ENCODE assay signal across 1 cellular context in the genomic region with DNA sequence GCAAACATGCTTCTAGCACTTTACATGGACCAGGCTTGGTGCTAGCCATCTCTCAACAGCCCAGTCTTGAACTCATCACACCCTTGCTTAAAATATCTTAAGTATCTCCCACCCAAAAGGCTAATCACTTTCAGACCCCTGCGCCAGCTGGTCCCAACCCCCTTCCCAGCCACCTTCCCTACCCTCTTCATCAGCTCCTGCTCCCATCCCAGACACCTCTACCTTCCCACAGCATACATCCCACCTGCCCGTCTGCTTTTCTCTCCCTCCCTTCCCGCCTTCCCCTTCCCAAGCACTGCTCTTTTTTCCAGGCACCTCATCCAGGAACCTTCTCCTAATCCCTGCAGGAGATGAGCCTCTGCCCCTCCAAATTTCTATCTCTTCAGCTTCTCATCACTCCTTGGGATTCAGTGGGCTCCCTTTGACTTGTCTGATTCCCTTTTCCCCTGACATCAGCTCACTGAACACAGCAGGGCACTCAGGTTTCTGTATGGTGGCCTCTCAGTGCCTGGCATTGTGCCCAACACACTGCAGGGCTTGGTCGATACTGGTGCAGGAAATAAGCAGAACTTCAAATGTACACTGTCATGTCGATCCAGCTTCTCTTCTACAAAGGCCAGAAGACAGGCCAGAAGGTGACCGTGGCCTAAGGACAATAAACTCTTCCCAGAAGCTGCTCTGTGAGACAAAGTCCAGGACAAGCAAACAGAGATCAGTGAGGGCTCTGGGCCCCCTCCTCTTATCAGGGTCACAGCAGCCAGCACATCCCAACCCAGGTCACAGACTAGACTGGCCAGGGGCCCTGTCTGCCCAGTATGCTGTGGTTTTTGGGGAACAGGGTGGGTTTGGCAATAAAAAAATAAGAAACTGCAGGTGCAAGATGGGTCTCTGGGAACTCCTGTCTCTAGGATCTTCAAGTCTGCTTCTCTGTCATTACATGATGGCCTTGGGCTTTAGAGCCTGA.
TF ChIP-seq lines count a peak whose summit lies in the region.

No MANE protein-coding gene starts in this region.

TF ChIP-seq in HepG2, 621 proteins besides CTCF, POLR2A, EP300 and RAD21 (continued from another document and continues in another):
- TF ChIP-seq ZNF776 (CRISPR knock-in tag; IDR thresholded peaks at IDR 0.05) (no peak), IKZF4 (CRISPR knock-in tag; IDR thresholded peaks at IDR 0.05; ENCODE audit: borderline replicate concordance, low read depth, not compliant biosample characterization) (no peak), ZNF839 (CRISPR knock-in tag; IDR thresholded peaks at IDR 0.05; ENCODE audit: borderline replicate concordance) (no peak), KLF13 (CRISPR knock-in tag; IDR thresholded peaks at IDR 0.05) (no peak), FLYWCH1 (CRISPR knock-in tag; IDR thresholded peaks at IDR 0.05) (no peak), SP2 (CRISPR knock-in tag; IDR thresholded peaks at IDR 0.05) (no peak), PHB2 (IDR thresholded peaks at IDR 0.05; ENCODE audit: partially characterized antibody) (no peak), NFIB (CRISPR knock-in tag; IDR thresholded peaks at IDR 0.05; ENCODE audit: borderline replicate concordance) (no peak), MTF2 (CRISPR knock-in tag; IDR thresholded peaks at IDR 0.05; ENCODE audit: borderline replicate concordance) (peak; percentile 59; the same call in 1 of the 2 replicates), ZNF230 (CRISPR knock-in tag; IDR thresholded peaks at IDR 0.05) (no peak; the same call in 1 of the 2 replicates), ZNF615 (CRISPR knock-in tag; IDR thresholded peaks at IDR 0.05; ENCODE audit: borderline replicate concordance) (no peak), BRD4 (CRISPR knock-in tag; IDR thresholded peaks at IDR 0.05) (peak; percentile 72), THAP11 (CRISPR knock-in tag; IDR thresholded peaks at IDR 0.05) (peak; percentile 56), ZNF432 (CRISPR knock-in tag; IDR thresholded peaks at IDR 0.05; ENCODE audit: borderline replicate concordance) (no peak), ATF7 (IDR thresholded peaks at IDR 0.05) (no peak), ATF7 (CRISPR knock-in tag; IDR thresholded peaks at IDR 0.05) (no peak; the same call in 1 of the 2 replicates), GTF3A (CRISPR knock-in tag; conservative IDR thresholded peaks at IDR 0.05) (no peak), SALL2 (CRISPR knock-in tag; IDR thresholded peaks at IDR 0.05) (no peak), THYN1 (CRISPR knock-in tag; IDR thresholded peaks at IDR 0.05; ENCODE audit: borderline replicate concordance, low read depth) (no peak), ZNF75D (CRISPR knock-in tag; IDR thresholded peaks at IDR 0.05; ENCODE audit: borderline replicate concordance) (no peak), SMAD3 (CRISPR knock-in tag; IDR thresholded peaks at IDR 0.05) (peak; percentile 81; the same call in 1 of the 2 replicates), KDM3A (CRISPR knock-in tag; IDR thresholded peaks at IDR 0.05; ENCODE audit: low read depth) (peak; percentile 46; the same call in 1 of the 2 replicates), ZFP41 (CRISPR knock-in tag; IDR thresholded peaks at IDR 0.05; ENCODE audit: borderline replicate concordance) (no peak), ZBTB42 (CRISPR knock-in tag; IDR thresholded peaks at IDR 0.05) (peak; percentile 11; the same call in 1 of the 2 replicates), GTF2F1 (IDR thresholded peaks at IDR 0.05; ENCODE audit: low read length) (no peak), RBAK (CRISPR knock-in tag; IDR thresholded peaks at IDR 0.05) (0 out of 2 replicates have a peak, but pooled peaks have one; percentile 36), CREM (IDR thresholded peaks at IDR 0.05) (peak; percentile 84), CREM (CRISPR knock-in tag; IDR thresholded peaks at IDR 0.05) (no peak), SOX13 (IDR thresholded peaks at IDR 0.05) (peak; percentile 78), SOX13 (CRISPR knock-in tag; conservative IDR thresholded peaks at IDR 0.05 in 1 of 2, IDR thresholded peaks at IDR 0.05 in 1 of 2) (peak in 1 of 2 experiments; percentile 96; a peak in 2 of 4 replicates), PITX1 (CRISPR knock-in tag; IDR thresholded peaks at IDR 0.05) (peak; percentile 84)
- TF ChIP-seq, protein P1, sequence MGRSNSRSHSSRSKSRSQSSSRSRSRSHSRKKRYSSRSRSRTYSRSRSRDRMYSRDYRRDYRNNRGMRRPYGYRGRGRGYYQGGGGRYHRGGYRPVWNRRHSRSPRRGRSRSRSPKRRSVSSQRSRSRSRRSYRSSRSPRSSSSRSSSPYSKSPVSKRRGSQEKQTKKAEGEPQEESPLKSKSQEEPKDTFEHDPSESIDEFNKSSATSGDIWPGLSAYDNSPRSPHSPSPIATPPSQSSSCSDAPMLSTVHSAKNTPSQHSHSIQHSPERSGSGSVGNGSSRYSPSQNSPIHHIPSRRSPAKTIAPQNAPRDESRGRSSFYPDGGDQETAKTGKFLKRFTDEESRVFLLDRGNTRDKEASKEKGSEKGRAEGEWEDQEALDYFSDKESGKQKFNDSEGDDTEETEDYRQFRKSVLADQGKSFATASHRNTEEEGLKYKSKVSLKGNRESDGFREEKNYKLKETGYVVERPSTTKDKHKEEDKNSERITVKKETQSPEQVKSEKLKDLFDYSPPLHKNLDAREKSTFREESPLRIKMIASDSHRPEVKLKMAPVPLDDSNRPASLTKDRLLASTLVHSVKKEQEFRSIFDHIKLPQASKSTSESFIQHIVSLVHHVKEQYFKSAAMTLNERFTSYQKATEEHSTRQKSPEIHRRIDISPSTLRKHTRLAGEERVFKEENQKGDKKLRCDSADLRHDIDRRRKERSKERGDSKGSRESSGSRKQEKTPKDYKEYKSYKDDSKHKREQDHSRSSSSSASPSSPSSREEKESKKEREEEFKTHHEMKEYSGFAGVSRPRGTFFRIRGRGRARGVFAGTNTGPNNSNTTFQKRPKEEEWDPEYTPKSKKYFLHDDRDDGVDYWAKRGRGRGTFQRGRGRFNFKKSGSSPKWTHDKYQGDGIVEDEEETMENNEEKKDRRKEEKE (IDR thresholded peaks at IDR 0.05): no peak
- TF ChIP-seq, protein P2, sequence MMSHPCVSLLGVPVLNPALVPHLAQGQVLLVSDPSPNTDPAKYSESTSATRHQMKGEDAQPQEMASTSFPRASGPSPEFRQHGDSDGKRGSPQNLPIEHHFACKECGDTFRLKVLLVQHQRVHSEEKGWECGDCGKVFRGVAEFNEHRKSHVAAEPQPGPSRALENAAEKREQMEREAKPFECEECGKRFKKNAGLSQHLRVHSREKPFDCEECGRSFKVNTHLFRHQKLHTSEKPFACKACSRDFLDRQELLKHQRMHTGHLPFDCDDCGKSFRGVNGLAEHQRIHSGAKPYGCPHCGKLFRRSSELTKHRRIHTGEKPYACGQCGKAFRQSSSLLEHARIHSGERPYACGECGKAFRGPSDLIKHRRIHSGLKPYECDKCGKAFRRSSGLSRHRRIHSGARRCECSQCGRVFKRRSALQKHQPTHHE (CRISPR knock-in tag; IDR thresholded peaks at IDR 0.05; ENCODE audit: borderline replicate concordance): peak; percentile 76; the same call in 1 of the 2 replicates
- TF ChIP-seq, protein P3, sequence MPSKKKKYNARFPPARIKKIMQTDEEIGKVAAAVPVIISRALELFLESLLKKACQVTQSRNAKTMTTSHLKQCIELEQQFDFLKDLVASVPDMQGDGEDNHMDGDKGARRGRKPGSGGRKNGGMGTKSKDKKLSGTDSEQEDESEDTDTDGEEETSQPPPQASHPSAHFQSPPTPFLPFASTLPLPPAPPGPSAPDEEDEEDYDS (CRISPR knock-in tag; IDR thresholded peaks at IDR 0.05): peak; percentile 70
- TF ChIP-seq, protein P4, sequence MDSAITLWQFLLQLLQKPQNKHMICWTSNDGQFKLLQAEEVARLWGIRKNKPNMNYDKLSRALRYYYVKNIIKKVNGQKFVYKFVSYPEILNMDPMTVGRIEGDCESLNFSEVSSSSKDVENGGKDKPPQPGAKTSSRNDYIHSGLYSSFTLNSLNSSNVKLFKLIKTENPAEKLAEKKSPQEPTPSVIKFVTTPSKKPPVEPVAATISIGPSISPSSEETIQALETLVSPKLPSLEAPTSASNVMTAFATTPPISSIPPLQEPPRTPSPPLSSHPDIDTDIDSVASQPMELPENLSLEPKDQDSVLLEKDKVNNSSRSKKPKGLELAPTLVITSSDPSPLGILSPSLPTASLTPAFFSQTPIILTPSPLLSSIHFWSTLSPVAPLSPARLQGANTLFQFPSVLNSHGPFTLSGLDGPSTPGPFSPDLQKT (CRISPR knock-in tag; IDR thresholded peaks at IDR 0.05; ENCODE audit: borderline replicate concordance): no peak
- TF ChIP-seq, protein P5, sequence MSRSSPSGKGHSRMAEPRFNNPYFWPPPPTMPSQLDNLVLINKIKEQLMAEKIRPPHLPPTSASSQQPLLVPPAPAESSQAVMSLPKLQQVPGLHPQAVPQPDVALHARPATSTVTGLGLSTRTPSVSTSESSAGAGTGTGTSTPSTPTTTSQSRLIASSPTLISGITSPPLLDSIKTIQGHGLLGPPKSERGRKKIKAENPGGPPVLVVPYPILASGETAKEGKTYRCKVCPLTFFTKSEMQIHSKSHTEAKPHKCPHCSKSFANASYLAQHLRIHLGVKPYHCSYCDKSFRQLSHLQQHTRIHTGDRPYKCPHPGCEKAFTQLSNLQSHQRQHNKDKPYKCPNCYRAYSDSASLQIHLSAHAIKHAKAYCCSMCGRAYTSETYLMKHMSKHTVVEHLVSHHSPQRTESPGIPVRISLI (CRISPR knock-in tag; IDR thresholded peaks at IDR 0.05; ENCODE audit: borderline replicate concordance): no peak; the same call in 1 of the 2 replicates
- TF ChIP-seq, protein P6, sequence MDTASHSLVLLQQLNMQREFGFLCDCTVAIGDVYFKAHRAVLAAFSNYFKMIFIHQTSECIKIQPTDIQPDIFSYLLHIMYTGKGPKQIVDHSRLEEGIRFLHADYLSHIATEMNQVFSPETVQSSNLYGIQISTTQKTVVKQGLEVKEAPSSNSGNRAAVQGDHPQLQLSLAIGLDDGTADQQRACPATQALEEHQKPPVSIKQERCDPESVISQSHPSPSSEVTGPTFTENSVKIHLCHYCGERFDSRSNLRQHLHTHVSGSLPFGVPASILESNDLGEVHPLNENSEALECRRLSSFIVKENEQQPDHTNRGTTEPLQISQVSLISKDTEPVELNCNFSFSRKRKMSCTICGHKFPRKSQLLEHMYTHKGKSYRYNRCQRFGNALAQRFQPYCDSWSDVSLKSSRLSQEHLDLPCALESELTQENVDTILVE (CRISPR knock-in tag; IDR thresholded peaks at IDR 0.05): peak; percentile 84; the same call in 1 of the 2 replicates
- TF ChIP-seq, protein P7, sequence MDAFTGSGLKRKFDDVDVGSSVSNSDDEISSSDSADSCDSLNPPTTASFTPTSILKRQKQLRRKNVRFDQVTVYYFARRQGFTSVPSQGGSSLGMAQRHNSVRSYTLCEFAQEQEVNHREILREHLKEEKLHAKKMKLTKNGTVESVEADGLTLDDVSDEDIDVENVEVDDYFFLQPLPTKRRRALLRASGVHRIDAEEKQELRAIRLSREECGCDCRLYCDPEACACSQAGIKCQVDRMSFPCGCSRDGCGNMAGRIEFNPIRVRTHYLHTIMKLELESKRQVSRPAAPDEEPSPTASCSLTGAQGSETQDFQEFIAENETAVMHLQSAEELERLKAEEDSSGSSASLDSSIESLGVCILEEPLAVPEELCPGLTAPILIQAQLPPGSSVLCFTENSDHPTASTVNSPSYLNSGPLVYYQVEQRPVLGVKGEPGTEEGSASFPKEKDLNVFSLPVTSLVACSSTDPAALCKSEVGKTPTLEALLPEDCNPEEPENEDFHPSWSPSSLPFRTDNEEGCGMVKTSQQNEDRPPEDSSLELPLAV (CRISPR knock-in tag; conservative IDR thresholded peaks at IDR 0.05; ENCODE audit: low read depth): no peak
- TF ChIP-seq, protein P8, sequence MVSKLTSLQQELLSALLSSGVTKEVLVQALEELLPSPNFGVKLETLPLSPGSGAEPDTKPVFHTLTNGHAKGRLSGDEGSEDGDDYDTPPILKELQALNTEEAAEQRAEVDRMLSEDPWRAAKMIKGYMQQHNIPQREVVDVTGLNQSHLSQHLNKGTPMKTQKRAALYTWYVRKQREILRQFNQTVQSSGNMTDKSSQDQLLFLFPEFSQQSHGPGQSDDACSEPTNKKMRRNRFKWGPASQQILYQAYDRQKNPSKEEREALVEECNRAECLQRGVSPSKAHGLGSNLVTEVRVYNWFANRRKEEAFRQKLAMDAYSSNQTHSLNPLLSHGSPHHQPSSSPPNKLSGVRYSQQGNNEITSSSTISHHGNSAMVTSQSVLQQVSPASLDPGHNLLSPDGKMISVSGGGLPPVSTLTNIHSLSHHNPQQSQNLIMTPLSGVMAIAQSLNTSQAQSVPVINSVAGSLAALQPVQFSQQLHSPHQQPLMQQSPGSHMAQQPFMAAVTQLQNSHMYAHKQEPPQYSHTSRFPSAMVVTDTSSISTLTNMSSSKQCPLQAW (CRISPR knock-in tag; IDR thresholded peaks at IDR 0.05): peak; percentile 95
- TF ChIP-seq, protein P9, sequence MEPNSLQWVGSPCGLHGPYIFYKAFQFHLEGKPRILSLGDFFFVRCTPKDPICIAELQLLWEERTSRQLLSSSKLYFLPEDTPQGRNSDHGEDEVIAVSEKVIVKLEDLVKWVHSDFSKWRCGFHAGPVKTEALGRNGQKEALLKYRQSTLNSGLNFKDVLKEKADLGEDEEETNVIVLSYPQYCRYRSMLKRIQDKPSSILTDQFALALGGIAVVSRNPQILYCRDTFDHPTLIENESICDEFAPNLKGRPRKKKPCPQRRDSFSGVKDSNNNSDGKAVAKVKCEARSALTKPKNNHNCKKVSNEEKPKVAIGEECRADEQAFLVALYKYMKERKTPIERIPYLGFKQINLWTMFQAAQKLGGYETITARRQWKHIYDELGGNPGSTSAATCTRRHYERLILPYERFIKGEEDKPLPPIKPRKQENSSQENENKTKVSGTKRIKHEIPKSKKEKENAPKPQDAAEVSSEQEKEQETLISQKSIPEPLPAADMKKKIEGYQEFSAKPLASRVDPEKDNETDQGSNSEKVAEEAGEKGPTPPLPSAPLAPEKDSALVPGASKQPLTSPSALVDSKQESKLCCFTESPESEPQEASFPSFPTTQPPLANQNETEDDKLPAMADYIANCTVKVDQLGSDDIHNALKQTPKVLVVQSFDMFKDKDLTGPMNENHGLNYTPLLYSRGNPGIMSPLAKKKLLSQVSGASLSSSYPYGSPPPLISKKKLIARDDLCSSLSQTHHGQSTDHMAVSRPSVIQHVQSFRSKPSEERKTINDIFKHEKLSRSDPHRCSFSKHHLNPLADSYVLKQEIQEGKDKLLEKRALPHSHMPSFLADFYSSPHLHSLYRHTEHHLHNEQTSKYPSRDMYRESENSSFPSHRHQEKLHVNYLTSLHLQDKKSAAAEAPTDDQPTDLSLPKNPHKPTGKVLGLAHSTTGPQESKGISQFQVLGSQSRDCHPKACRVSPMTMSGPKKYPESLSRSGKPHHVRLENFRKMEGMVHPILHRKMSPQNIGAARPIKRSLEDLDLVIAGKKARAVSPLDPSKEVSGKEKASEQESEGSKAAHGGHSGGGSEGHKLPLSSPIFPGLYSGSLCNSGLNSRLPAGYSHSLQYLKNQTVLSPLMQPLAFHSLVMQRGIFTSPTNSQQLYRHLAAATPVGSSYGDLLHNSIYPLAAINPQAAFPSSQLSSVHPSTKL (CRISPR knock-in tag; IDR thresholded peaks at IDR 0.05): peak; percentile 93
- TF ChIP-seq, protein P10, sequence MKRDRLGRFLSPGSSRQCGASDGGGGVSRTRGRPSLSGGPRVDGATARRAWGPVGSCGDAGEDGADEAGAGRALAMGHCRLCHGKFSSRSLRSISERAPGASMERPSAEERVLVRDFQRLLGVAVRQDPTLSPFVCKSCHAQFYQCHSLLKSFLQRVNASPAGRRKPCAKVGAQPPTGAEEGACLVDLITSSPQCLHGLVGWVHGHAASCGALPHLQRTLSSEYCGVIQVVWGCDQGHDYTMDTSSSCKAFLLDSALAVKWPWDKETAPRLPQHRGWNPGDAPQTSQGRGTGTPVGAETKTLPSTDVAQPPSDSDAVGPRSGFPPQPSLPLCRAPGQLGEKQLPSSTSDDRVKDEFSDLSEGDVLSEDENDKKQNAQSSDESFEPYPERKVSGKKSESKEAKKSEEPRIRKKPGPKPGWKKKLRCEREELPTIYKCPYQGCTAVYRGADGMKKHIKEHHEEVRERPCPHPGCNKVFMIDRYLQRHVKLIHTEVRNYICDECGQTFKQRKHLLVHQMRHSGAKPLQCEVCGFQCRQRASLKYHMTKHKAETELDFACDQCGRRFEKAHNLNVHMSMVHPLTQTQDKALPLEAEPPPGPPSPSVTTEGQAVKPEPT (CRISPR knock-in tag; IDR thresholded peaks at IDR 0.05; ENCODE audit: low read depth): no peak; the same call in 1 of the 2 replicates
